Comparison of ENCODE assay signal across 8 cellular contexts in genomic region chr1:86395771-86396502, GRCh38. TPM values are rescaled to one million over a fixed set of nuclear protein-coding genes. Genes with fewer than 3 reads are reported as not detected.
DNase-seq lines count a peak whose midpoint lies in the region; ATAC-seq and TF ChIP-seq lines count a peak whose summit lies in the region.

ODF2L (minus strand) TSS chr1:86396323; CDS start chr1:86387027, 9,296 bp downstream.

- no peak for TF ChIP-seq CTCF in Panc1 (IDR thresholded peaks at IDR 0.05)

- H3K27me3 Mint-ChIP-seq in activated T-cell treated with anti-CD3 and anti-CD28 coated beads, Interleukin-2, amount 50 U/mL, for 4 hours (ENCODE audit: low read depth) = no peaks in the 10 kb centered on the region

- POLR2A ChIA-PET in Panc1 (lab: Charles Lee) = interaction anchor here (0.7 to 1.1 kb wide), 5 partner anchors 11 to 85 kb away, joined by 3 to 5 read pairs (median 3); no protein-coding TSS in a partner anchor

- peak; percentile 73 for TF ChIP-seq POLR2A in erythroblast (IDR thresholded peaks at IDR 0.05; ENCODE audit: low read length)

- peak within 1 kb of the TSS; percentile 95 for H3K4me3 Mint-ChIP-seq in activated T-cell treated with anti-CD3 and anti-CD28 coated beads, Interleukin-2, amount 50 U/mL, for 4 hours

- ATAC-seq in GM21723 (IDR thresholded peaks at IDR 0.05; ENCODE audit: unreplicated experiment) = peak; percentile 100
- peak; percentile 100 for ATAC-seq in Panc1
- peak; percentile 100 for ATAC-seq in activated T-cell treated with anti-CD3 and anti-CD28 coated beads, Interleukin-2, amount 50 U/mL, for 4 hours

- H3K4me1 ChIP-seq in Panc1 (ENCODE audit: control insufficient read depth, insufficient read depth, low read length) (peaks cover 14% of the 10 kb centered on the region), muscle layer of colon (ENCODE audit: insufficient read depth, low read length) (peaks cover 5% of the 10 kb centered on the region)

- H3K27me3 ChIP-seq in Panc1 (ENCODE audit: control insufficient read depth, insufficient read depth, low read length) (peaks cover 14% of the 10 kb centered on the region), muscle layer of colon (ENCODE audit: control insufficient read depth in 1 of 2, insufficient read depth in 2 of 2, low read length in 2 of 2) (no peaks in the 10 kb centered on the region)

- intact Hi-C loops in Panc1 (cut with micrococcal nuclease; ENCODE audit: unreplicated experiment) = no loop called here

- CTCF ChIA-PET in Panc1 (lab: Charles Lee) = no interaction called here

- in situ Hi-C loops in Panc1 (cut with HindIII; ENCODE audit: low pct_unique_long_range_greater_than_20kb, low sequenced_read_pairs) = no loop called here

- peak within 1 kb of the TSS; percentile 65 for H3K9ac ChIP-seq in muscle layer of colon (ENCODE audit: low read length)

- H3K9me3 Mint-ChIP-seq in activated T-cell treated with anti-CD3 and anti-CD28 coated beads, Interleukin-2, amount 50 U/mL, for 4 hours = no peaks in the 10 kb centered on the region

- H3K36me3 Mint-ChIP-seq in activated T-cell treated with anti-CD3 and anti-CD28 coated beads, Interleukin-2, amount 50 U/mL, for 4 hours (ENCODE audit: insufficient read depth) = no peaks in the 10 kb centered on the region

- H3K4me1 Mint-ChIP-seq in activated T-cell treated with anti-CD3 and anti-CD28 coated beads, Interleukin-2, amount 50 U/mL, for 4 hours (ENCODE audit: low read depth) = peaks cover 49% of the 10 kb centered on the region

- DNase-seq in DMS153 treated with DMSO at 0.1 percent for 48 hours (lab: John Stamatoyannopoulos, UW; ENCODE audit: unreplicated experiment) (peak; percentile 83), KG1 (lab: John Stamatoyannopoulos, UW) (peak; percentile 84), Panc1 (ENCODE audit: low read depth, low spot score) (peak; percentile 83), erythroblast (lab: John Stamatoyannopoulos, UW) (peak; percentile 86)
- DNase-seq in activated T-cell treated with anti-CD3 and anti-CD28 coated beads, Interleukin-2, amount 50 U/mL, for 4 hours = peak; percentile 76
- peak; percentile 79 for DNase-seq in stimulated activated CD8-positive, alpha-beta memory T cell treated with anti-CD3 and anti-CD28 coated beads, Interleukin-7, amount 100 ng/mL, for 24 hours (ENCODE audit: low read depth)

- H3K36me3 ChIP-seq in Panc1 (ENCODE audit: control insufficient read depth, insufficient read depth, low read length) = no peaks in the 10 kb centered on the region
- H3K36me3 ChIP-seq in muscle layer of colon (ENCODE audit: insufficient read depth, low read length) = no peaks in the 10 kb centered on the region

- no TSS peak for BruUV-seq in Panc1 (replicated peaks; lab: Mats Ljungman, UMichigan)

- peak within 1 kb of the TSS; percentile 73 to 93 for H3K4me3 ChIP-seq in Panc1 (ENCODE audit: low read depth in 2 of 2, low read length in 2 of 2)
- H3K4me3 ChIP-seq in muscle layer of colon (ENCODE audit: low read depth in 1 of 2, low read length in 2 of 2) = peak within 1 kb of the TSS; percentile 75 to 88

- H3K9me3 ChIP-seq in Panc1 (ENCODE audit: control insufficient read depth, insufficient read depth, low read depth, low read length) (no peaks in the 10 kb centered on the region), muscle layer of colon (ENCODE audit: low read length) (no peaks in the 10 kb centered on the region)

- peak within 1 kb of the TSS; percentile 98 for H3K27ac ChIP-seq in Panc1 (ENCODE audit: low read length)
- H3K27ac ChIP-seq in muscle layer of colon (ENCODE audit: low read depth, low read length) = peak within 1 kb of the TSS; percentile 28

RNA-seq across cellular contexts. Expression of gene ODF2L, which starts in this region (rescaled TPM):
- total RNA-seq in Panc1 (2021; ENCODE audit: unreplicated experiment) = 88.2 TPM
- polyA plus RNA-seq in Panc1 (2012; ENCODE audit: insufficient read length) = 40.3 TPM
- 10 to 100 TPM; 10.7 to 18.7 (median 13.5) TPM for total RNA-seq in activated T-cell treated with anti-CD3 and anti-CD28 coated beads, Interleukin-2, amount 50 U/mL, for 4 hours

Comparison
In these comparisons a context has a peak if more than half of its experiments do, and no peak if none do; other contexts are left out.
1. Peak in every context shown above with its lines: DNase-seq, ATAC-seq, H3K4me3 ChIP-seq and H3K27ac ChIP-seq.